In genomic region chr11:80122211-80122610, GRCh38 we compare ENCODE assay signal across 23 cellular contexts.
DNase-seq lines count a peak whose midpoint lies in the region; ATAC-seq and TF ChIP-seq lines count a peak whose summit lies in the region.
"Had no signal": no experiment of that assay in that cellular context is flagged by ENCODE, and none has a peak within 500 bp of the region (broad histone marks: within the 10 kb centered on the region; RNA-seq: fewer than 3 reads in every experiment).

No MANE protein-coding gene starts in this region.

- TF ChIP-seq EP300 in SK-N-SH (IDR thresholded peaks at IDR 0.05; ENCODE audit: borderline replicate concordance in 1 of 2, low read depth in 1 of 2, low read length in 1 of 2) (no peak), suprapubic skin (IDR thresholded peaks at IDR 0.05) (no peak)

- H3K27me3 ChIP-seq in ACC112 (ENCODE audit: insufficient read depth, low read length): no peaks in the 10 kb centered on the region
- H3K27me3 ChIP-seq in right cardiac atrium (ENCODE audit: control insufficient read depth, insufficient read depth): no peaks in the 10 kb centered on the region
- no peaks in the 10 kb centered on the region for H3K27me3 ChIP-seq in SK-N-SH (ENCODE audit: insufficient read depth)
- no peaks in the 10 kb centered on the region for H3K27me3 ChIP-seq in suprapubic skin
- H3K27me3 ChIP-seq: BE2C, MG63 had no signal

- no peaks in the 10 kb centered on the region for H4K20me1 ChIP-seq in SK-N-SH (ENCODE audit: insufficient read depth)

- H3K79me2 ChIP-seq in ACC112 (ENCODE audit: control insufficient read depth, insufficient read depth, low read length, unreplicated experiment) (no peaks in the 10 kb centered on the region), SK-N-SH (ENCODE audit: insufficient read depth) (no peaks in the 10 kb centered on the region)

- 0 out of 2 replicates have a peak overlapping the region, but pooled peaks have one; percentile 30 for H3K4me3 ChIP-seq in ACC112 (ENCODE audit: low read depth, low read length)
- no peak overlapping the region for H3K4me3 ChIP-seq in right cardiac atrium (ENCODE audit: low read length)
- H3K4me3 ChIP-seq in SK-N-SH (ENCODE audit: low read depth in 2 of 2, low read length in 1 of 2): no peak overlapping the region
- no peak overlapping the region for H3K4me3 ChIP-seq in suprapubic skin
- H3K4me3 ChIP-seq: MG63 had no signal

- TF ChIP-seq POLR2A in suprapubic skin (IDR thresholded peaks at IDR 0.05): no peak

- no peak overlapping the region for H2AFZ ChIP-seq in ACC112 (ENCODE audit: low read length, unreplicated experiment)
- no peak overlapping the region for H2AFZ ChIP-seq in SK-N-SH (ENCODE audit: low read depth)

- H3K9me2 ChIP-seq in SK-N-SH: no peaks in the 10 kb centered on the region

- WGBS in right cardiac atrium: 29% methylated on average over 2 of the region's 2 CpGs
- WGBS in SK-N-SH (ENCODE audit: low lambda C conversion rate): 21% methylated on average over 2 of the region's 2 CpGs
- 29% methylated on average over 2 of the region's 2 CpGs for WGBS in suprapubic skin

- ATAC-seq in right cardiac atrium: peak; percentile 58 to 79
- ATAC-seq in HG03280 (IDR thresholded peaks at IDR 0.05; ENCODE audit: unreplicated experiment): no peak

- no peaks in the 10 kb centered on the region for H3F3A ChIP-seq in SK-N-SH (replicated peaks; ENCODE audit: insufficient read depth)

- no peak overlapping the region for H3K4me2 ChIP-seq in SK-N-SH

- peaks cover 7% of the 10 kb centered on the region for H3K4me1 ChIP-seq in ACC112 (ENCODE audit: control insufficient read depth, insufficient read depth, low read length, unreplicated experiment)
- H3K4me1 ChIP-seq in right cardiac atrium (ENCODE audit: control insufficient read depth, insufficient read depth, low read length): no peaks in the 10 kb centered on the region
- H3K4me1 ChIP-seq in SK-N-SH (ENCODE audit: control insufficient read depth in 1 of 2, insufficient read depth in 2 of 2, low read depth in 1 of 2, low read length in 1 of 2): no peaks in the 10 kb centered on the region
- no peaks in the 10 kb centered on the region for H3K4me1 ChIP-seq in suprapubic skin
- H3K4me1 ChIP-seq: BE2C, Caco-2 had no signal

- CTCF ChIA-PET in SK-N-SH (lab: Yijun Ruan, JAX): no interaction called here

- H3K36me3 ChIP-seq in ACC112 (ENCODE audit: insufficient read depth, low read length) (no peaks in the 10 kb centered on the region), SK-N-SH (replicated peaks in 1 of 2; ENCODE audit: control insufficient read depth in 1 of 2, insufficient read depth in 2 of 2, low read length in 1 of 2) (no peaks in the 10 kb centered on the region), suprapubic skin (no peaks in the 10 kb centered on the region)
- H3K36me3 ChIP-seq: BE2C, MG63 had no signal

- DNase-seq in M059J (ENCODE audit: low read depth): peak; percentile 22
- peak; percentile 26 for DNase-seq in astrocyte of the hippocampus (ENCODE audit: low read depth, low spot score)
- DNase-seq in right cardiac atrium: no peak
- no peak for DNase-seq in SK-N-SH
- no peak for DNase-seq in suprapubic skin (ENCODE audit: low spot score in 2 of 2)
- DNase-seq in glomerular visceral epithelial cell (ENCODE audit: extremely low spot score): no peak
- DNase-seq: BE2C; Caco-2; CD4-positive, CD25-positive, alpha-beta regulatory T cell; DMS 273 treated with DMSO at 0.1 percent for 48 hours; DND-41; H9; HFFc6; Kasumi-1; MG63; NCI-H1436 treated with DMSO at 0.1 percent for 48 hours; NCI-H1930; NCI-H2171 treated with DMSO at 0.1 percent for 48 hours; NCI-H446 treated with DMSO at 0.1 percent for 48 hours; NCI-H526 treated with DMSO at 0.1 percent for 48 hours had no signal

- H3K9me3 ChIP-seq in right cardiac atrium (ENCODE audit: control insufficient read depth, low read length) (peaks cover 2% of the 10 kb centered on the region), SK-N-SH (no peaks in the 10 kb centered on the region), suprapubic skin (no peaks in the 10 kb centered on the region)
- H3K9me3 ChIP-seq: BE2C, Caco-2, MG63 had no signal

- H3K9ac ChIP-seq in SK-N-SH: no peak overlapping the region

- POLR2A ChIA-PET in SK-N-SH (lab: Yijun Ruan, JAX): no interaction called here

- TF ChIP-seq CTCF in SK-N-SH (IDR thresholded peaks at IDR 0.05): no peak
- no peak for TF ChIP-seq CTCF in suprapubic skin (IDR thresholded peaks at IDR 0.05)

- H3K27ac ChIP-seq in ACC112 (ENCODE audit: low read depth, low read length): no peak overlapping the region
- H3K27ac ChIP-seq in right cardiac atrium (ENCODE audit: low read length): no peak overlapping the region
- no peak overlapping the region for H3K27ac ChIP-seq in SK-N-SH (ENCODE audit: low read depth in 2 of 2, low read length in 1 of 2)
- H3K27ac ChIP-seq in suprapubic skin: no peak overlapping the region
- H3K27ac ChIP-seq: RWPE1 had no signal

- no peak for TF ChIP-seq RAD21 in SK-N-SH (IDR thresholded peaks at IDR 0.05; ENCODE audit: low read length)

- intact Hi-C loops in right cardiac atrium (cut with DNase I): no loop called here

TF ChIP-seq in SK-N-SH, 30 proteins besides CTCF, POLR2A, EP300 and RAD21:
- no peak for TF ChIP-seq USF2 (IDR thresholded peaks at IDR 0.05; ENCODE audit: borderline replicate concordance, low read depth, low read length)
- TF ChIP-seq FOSL2 (IDR thresholded peaks at IDR 0.05; ENCODE audit: borderline replicate concordance, low read depth): no peak
- no peak for TF ChIP-seq TCF12 (IDR thresholded peaks at IDR 0.05)
- no peak for TF ChIP-seq RFX5 (IDR thresholded peaks at IDR 0.05; ENCODE audit: low read length)
- TF ChIP-seq NFIC (IDR thresholded peaks at IDR 0.05; ENCODE audit: borderline replicate concordance): no peak
- no peak for TF ChIP-seq GABPA (IDR thresholded peaks at IDR 0.05; ENCODE audit: low read depth)
- TF ChIP-seq EZH2phosphoT487 (IDR thresholded peaks at IDR 0.05; ENCODE audit: borderline replicate concordance, low read depth): no peak
- no peak for TF ChIP-seq JUND (IDR thresholded peaks at IDR 0.05)
- TF ChIP-seq RCOR1 (IDR thresholded peaks at IDR 0.05; ENCODE audit: low read length): no peak
- no peak for TF ChIP-seq YY1 (IDR thresholded peaks at IDR 0.05; ENCODE audit: low read depth)
- no peak for TF ChIP-seq IRF3 (IDR thresholded peaks at IDR 0.05; ENCODE audit: low read depth, low read length)

Comparison
In these comparisons a context has a peak if more than half of its experiments do, and no peak if none do; other contexts are left out.
1. DNase-seq: peak in M059J (single experiment) and astrocyte of the hippocampus (single experiment); none in right cardiac atrium (0 of 3), SK-N-SH (single experiment), suprapubic skin (0 of 2) and glomerular visceral epithelial cell (single experiment).